ENCODE assay signal across 26 cellular contexts in genomic region chr6:11133281-11133680, GRCh38. TPM values are rescaled to one million over a fixed set of nuclear protein-coding genes. Genes with fewer than 3 reads are reported as not detected.
DNase-seq lines count a peak whose midpoint lies in the region; FAIRE-seq and TF ChIP-seq lines count a peak whose summit lies in the region.
"Had no signal": no experiment of that assay in that cellular context is flagged by ENCODE, and none has a peak within 500 bp of the region (broad histone marks: within the 10 kb centered on the region; RNA-seq: fewer than 3 reads in every experiment).

No MANE protein-coding gene starts in this region.

- TF ChIP-seq CTCF in choroid plexus epithelial cell (conservative IDR thresholded peaks at IDR 0.05; ENCODE audit: low read depth, low read length): no peak
- TF ChIP-seq CTCF in fibroblast of villous mesenchyme (IDR thresholded peaks at IDR 0.05; ENCODE audit: insufficient read depth, low read depth, low read length): no peak

- DNase-seq in choroid plexus epithelial cell (ENCODE audit: low read depth) (peak; percentile 43), fibroblast of villous mesenchyme (ENCODE audit: low read depth) (peak; percentile 28), Kasumi-1 (lab: John Stamatoyannopoulos, UW) (no peak), frontal cortex (ENCODE audit: low spot score in 2 of 2) (no peak), pons (ENCODE audit: low spot score) (no peak)
- DNase-seq: 8988T; ACHN; BE2C; C1 segment of cervical spinal cord; CD4-positive, alpha-beta memory T cell; CD4-positive, CD25-positive, alpha-beta regulatory T cell; CD8-positive, alpha-beta memory T cell; COR-L47; DMS 273 treated with DMSO at 0.1 percent for 48 hours; DMS153; DMS53; DMS79; DND-41; EL; GDM1 had no signal

- H3K4me3 ChIP-seq in choroid plexus epithelial cell (ENCODE audit: low read depth, low read length) (no peak overlapping the region), fibroblast of villous mesenchyme (ENCODE audit: low read depth, low read length) (no peak overlapping the region)
- H3K4me3 ChIP-seq: BLaER1, GM12878 had no signal

- no peak for FAIRE-seq in frontal cortex (lab: Jason Lieb, UNC)
- FAIRE-seq: GM12892, GM18507, GM19239 had no signal

RNA-seq across cellular contexts. Expression of gene ERVFRD-1, which starts 21.8 kb away (rescaled TPM):
- not detected in 2 replicates for total RNA-seq in fibroblast of villous mesenchyme
- total RNA-seq in frontal cortex: not detected
- total RNA-seq: CD4-positive, alpha-beta memory T cell; CD4-positive, CD25-positive, alpha-beta regulatory T cell; CD8-positive, alpha-beta memory T cell; Daoy; GM12878 had no signal

RNA-seq across cellular contexts. Expression of gene SMIM13, which starts 39.6 kb away (rescaled TPM):
- total RNA-seq in fibroblast of villous mesenchyme (10.3 and 15.5 TPM in 2 replicates), frontal cortex (133 TPM)

Comparison
In these comparisons a context has a peak if more than half of its experiments do, and no peak if none do; other contexts are left out.
1. DNase-seq: peak in choroid plexus epithelial cell (single experiment) and fibroblast of villous mesenchyme (single experiment); none in Kasumi-1 (0 of 2), frontal cortex (0 of 2) and pons (single experiment).